1 cellular context compared by ENCODE assay signal in genomic region chr1:155835548-155835947, GRCh38.
TF ChIP-seq lines count a peak whose summit lies in the region.

No MANE protein-coding gene starts in this region.

TF ChIP-seq in HEK293T, 16 proteins besides CTCF, POLR2A, EP300 and RAD21 (continued from another document):
- TF ChIP-seq, protein P1, sequence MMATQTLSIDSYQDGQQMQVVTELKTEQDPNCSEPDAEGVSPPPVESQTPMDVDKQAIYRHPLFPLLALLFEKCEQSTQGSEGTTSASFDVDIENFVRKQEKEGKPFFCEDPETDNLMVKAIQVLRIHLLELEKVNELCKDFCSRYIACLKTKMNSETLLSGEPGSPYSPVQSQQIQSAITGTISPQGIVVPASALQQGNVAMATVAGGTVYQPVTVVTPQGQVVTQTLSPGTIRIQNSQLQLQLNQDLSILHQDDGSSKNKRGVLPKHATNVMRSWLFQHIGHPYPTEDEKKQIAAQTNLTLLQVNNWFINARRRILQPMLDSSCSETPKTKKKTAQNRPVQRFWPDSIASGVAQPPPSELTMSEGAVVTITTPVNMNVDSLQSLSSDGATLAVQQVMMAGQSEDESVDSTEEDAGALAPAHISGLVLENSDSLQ (IDR thresholded peaks at IDR 0.05): no peak
- TF ChIP-seq FOXK2 (IDR thresholded peaks at IDR 0.05) (no peak), LEF1 (IDR thresholded peaks at IDR 0.05; ENCODE audit: borderline replicate concordance) (no peak), TARDBP (IDR thresholded peaks at IDR 0.05) (no peak)
